1 cellular context compared by ENCODE assay signal in the genomic region with DNA sequence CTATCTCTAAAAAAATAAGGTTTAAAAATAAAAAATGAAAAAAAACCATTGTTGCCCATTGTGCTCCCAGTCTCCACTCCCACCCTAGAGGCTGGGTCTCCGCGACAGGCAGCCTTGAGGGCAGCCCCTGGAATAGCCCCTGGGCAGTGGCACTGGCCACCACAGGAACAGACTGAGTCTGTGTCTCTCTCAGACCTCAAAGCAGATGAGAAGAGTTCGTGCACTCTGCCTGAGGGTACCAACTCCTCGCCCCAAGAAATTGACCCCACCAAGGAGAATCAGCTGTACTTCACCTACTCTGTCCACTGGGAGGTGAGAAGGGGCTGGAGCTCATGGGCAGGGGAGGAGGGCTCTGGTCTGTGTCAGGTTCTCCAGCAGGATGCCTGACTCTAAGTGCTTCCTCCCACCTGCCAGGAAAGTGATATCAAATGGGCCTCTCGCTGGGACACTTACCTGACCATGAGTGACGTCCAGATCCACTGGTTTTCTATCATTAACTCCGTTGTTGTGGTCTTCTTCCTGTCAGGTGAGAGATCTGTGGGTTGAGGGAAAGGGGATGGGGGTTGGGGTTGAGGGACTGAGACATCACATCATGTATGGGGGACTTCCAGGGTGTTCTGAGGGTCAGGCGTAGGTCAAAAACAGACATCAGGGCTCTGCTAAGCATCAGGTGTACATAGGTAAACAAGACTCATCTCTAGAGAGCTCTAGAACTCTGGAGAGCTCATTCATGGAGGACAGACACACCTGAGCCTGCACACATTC.
TF ChIP-seq lines count a peak whose summit lies in the region.

No MANE protein-coding gene starts in this region.

TF ChIP-seq in HepG2, 621 proteins besides CTCF, POLR2A, EP300 and RAD21:
- peak; percentile 31 for TF ChIP-seq HNRNPK (IDR thresholded peaks at IDR 0.05; ENCODE audit: low read depth, low read length, poor library complexity, severe bottlenecking)
- TF ChIP-seq ZNF274 (CRISPR knock-in tag; IDR thresholded peaks at IDR 0.05) = no peak
- TF ChIP-seq PCBP2 (optimal IDR thresholded peaks at IDR 0.05; ENCODE audit: low read depth, low read length, poor library complexity, severe bottlenecking) = peak; percentile 65
